9 cellular contexts compared by ENCODE assay signal in the genomic region with DNA sequence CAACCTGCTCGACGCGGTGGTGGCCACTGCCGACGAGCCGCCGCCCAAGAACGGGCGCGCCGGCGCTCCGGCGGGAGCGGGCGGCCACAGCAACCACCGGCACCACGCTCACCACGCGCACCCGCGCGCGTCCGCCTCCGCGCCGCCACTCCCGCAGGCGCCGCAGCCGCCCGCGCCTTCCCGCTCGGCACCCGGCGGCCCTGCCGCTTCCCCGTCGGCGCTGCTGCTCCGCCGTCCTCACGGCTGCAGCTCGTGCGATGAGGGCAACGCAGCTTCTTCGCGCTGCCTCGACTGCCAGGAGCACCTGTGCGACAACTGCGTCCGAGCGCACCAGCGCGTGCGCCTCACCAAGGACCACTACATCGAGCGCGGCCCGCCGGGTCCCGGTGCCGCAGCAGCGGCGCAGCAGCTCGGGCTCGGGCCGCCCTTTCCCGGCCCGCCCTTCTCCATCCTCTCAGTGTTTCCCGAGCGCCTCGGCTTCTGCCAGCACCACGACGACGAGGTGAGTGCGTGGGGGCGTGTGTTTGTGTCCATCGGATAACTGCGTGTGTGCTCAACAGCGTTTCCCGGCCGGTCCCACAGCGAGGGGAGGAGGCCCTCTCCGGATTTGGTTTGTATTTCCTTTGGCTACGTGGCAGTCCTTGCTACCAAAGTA. TPM values are rescaled to one million over a fixed set of nuclear protein-coding genes. Genes with fewer than 3 reads are reported as not detected.
A peak's percentile ranks its signal among the peaks of the same experiment; 100 is the strongest.
DNase-seq lines count a peak whose midpoint lies in the region; ATAC-seq lines count a peak whose summit lies in the region.
"Had no signal": no experiment of that assay in that cellular context is flagged by ENCODE, and none has a peak within 500 bp of the region (broad histone marks: within the 10 kb centered on the region; RNA-seq: fewer than 3 reads in every experiment).

No MANE protein-coding gene starts in this region.

- H3K4me1 Mint-ChIP-seq in CD4-positive, CD25-positive, alpha-beta regulatory T cell: peaks cover 0 to 21% (median 5%) of the 10 kb centered on the region in 4 donors
- H3K4me1 Mint-ChIP-seq in central memory CD8-positive, alpha-beta T cell: no peaks in the 10 kb centered on the region
- peaks cover 4 to 6% of the 10 kb centered on the region in 2 donors for H3K4me1 Mint-ChIP-seq in natural killer cell treated with Interleukin-12 subunit alpha and Interleukin-12 subunit beta and Interleukin-15 and Interleukin-18, amount 100 ng/mL, for 72 hours (ENCODE audit: low read depth in 2 of 2)

- no peak overlapping the region for H3K27ac Mint-ChIP-seq in CD4-positive, CD25-positive, alpha-beta regulatory T cell
- no peak overlapping the region for H3K27ac Mint-ChIP-seq in central memory CD8-positive, alpha-beta T cell (ENCODE audit: low read depth)
- no peak overlapping the region for H3K27ac Mint-ChIP-seq in natural killer cell treated with Interleukin-12 subunit alpha and Interleukin-12 subunit beta and Interleukin-15 and Interleukin-18, amount 100 ng/mL, for 72 hours

- no peak for ATAC-seq in CD4-positive, CD25-positive, alpha-beta regulatory T cell (ENCODE audit: low read depth in 2 of 2)
- no peak for ATAC-seq in central memory CD8-positive, alpha-beta T cell (replicated peaks; ENCODE audit: extremely low read depth, poor library complexity, severe bottlenecking)
- ATAC-seq in natural killer cell treated with Interleukin-12 subunit alpha and Interleukin-12 subunit beta and Interleukin-15 and Interleukin-18, amount 100 ng/mL, for 72 hours: no peak
- no peak for ATAC-seq in GM18520 (IDR thresholded peaks at IDR 0.05; ENCODE audit: unreplicated experiment)

- H3K27me3 Mint-ChIP-seq in CD4-positive, CD25-positive, alpha-beta regulatory T cell: peaks cover 68% of the 10 kb centered on the region
- peaks cover 43% of the 10 kb centered on the region for H3K27me3 Mint-ChIP-seq in central memory CD8-positive, alpha-beta T cell
- peaks cover 31 to 52% of the 10 kb centered on the region in 2 donors for H3K27me3 Mint-ChIP-seq in natural killer cell treated with Interleukin-12 subunit alpha and Interleukin-12 subunit beta and Interleukin-15 and Interleukin-18, amount 100 ng/mL, for 72 hours

- H3K36me3 ChIP-seq in CD4-positive, CD25-positive, alpha-beta regulatory T cell (ENCODE audit: control insufficient read depth, insufficient read depth, low read length): no peaks in the 10 kb centered on the region
- H3K36me3 ChIP-seq in HAP-1 (replicated peaks): peaks cover 26% of the 10 kb centered on the region
- H3K36me3 ChIP-seq: ascending aorta had no signal

- peaks cover 20% of the 10 kb centered on the region for H3K4me1 ChIP-seq in CD4-positive, CD25-positive, alpha-beta regulatory T cell (ENCODE audit: control insufficient read depth, insufficient read depth, low read length, poor library complexity, severe bottlenecking)
- peaks cover 52% of the 10 kb centered on the region for H3K4me1 ChIP-seq in HAP-1

- DNase-seq in CD4-positive, CD25-positive, alpha-beta regulatory T cell: peak in 1 of 3 donors; percentile 6
- DNase-seq in HAP-1 (ENCODE audit: low spot score in 2 of 2): peak in 1 of 2 experiments; percentile 57
- DNase-seq in central memory CD8-positive, alpha-beta T cell (ENCODE audit: low spot score in 2 of 2): no peak
- no peak for DNase-seq in natural killer cell treated with Interleukin-12 subunit alpha and Interleukin-12 subunit beta and Interleukin-15 and Interleukin-18, amount 100 ng/mL, for 72 hours (ENCODE audit: low spot score)
- no peak for DNase-seq in KG1 (lab: John Stamatoyannopoulos, UW)
- DNase-seq in pons (ENCODE audit: low spot score): no peak
- no peak for DNase-seq in RPMI8226

- H3K27me3 ChIP-seq in CD4-positive, CD25-positive, alpha-beta regulatory T cell (ENCODE audit: control insufficient read depth, insufficient read depth, low read length): peaks cover 22% of the 10 kb centered on the region
- no peaks in the 10 kb centered on the region for H3K27me3 ChIP-seq in HAP-1 (ENCODE audit: low read depth)

- H3K9me3 Mint-ChIP-seq in CD4-positive, CD25-positive, alpha-beta regulatory T cell: no peaks in the 10 kb centered on the region
- no peaks in the 10 kb centered on the region for H3K9me3 Mint-ChIP-seq in central memory CD8-positive, alpha-beta T cell
- H3K9me3 Mint-ChIP-seq in natural killer cell treated with Interleukin-12 subunit alpha and Interleukin-12 subunit beta and Interleukin-15 and Interleukin-18, amount 100 ng/mL, for 72 hours: no peaks in the 10 kb centered on the region

- peak overlapping the region; percentile 67 to 79 (median 74) for H3K4me3 Mint-ChIP-seq in CD4-positive, CD25-positive, alpha-beta regulatory T cell
- peak overlapping the region; percentile 55 for H3K4me3 Mint-ChIP-seq in central memory CD8-positive, alpha-beta T cell
- peak overlapping the region; percentile 25 for H3K4me3 Mint-ChIP-seq in natural killer cell treated with Interleukin-12 subunit alpha and Interleukin-12 subunit beta and Interleukin-15 and Interleukin-18, amount 100 ng/mL, for 72 hours

- H3K9me3 ChIP-seq in CD4-positive, CD25-positive, alpha-beta regulatory T cell (ENCODE audit: control insufficient read depth in 2 of 2, low read length in 2 of 2): no peaks in the 10 kb centered on the region
- H3K9me3 ChIP-seq in HAP-1: no peaks in the 10 kb centered on the region; the same call in 1 of the 2 replicates
- H3K9me3 ChIP-seq: ascending aorta had no signal

- no peaks in the 10 kb centered on the region for H3K36me3 Mint-ChIP-seq in CD4-positive, CD25-positive, alpha-beta regulatory T cell
- H3K36me3 Mint-ChIP-seq in central memory CD8-positive, alpha-beta T cell (ENCODE audit: insufficient read depth): no peaks in the 10 kb centered on the region
- no peaks in the 10 kb centered on the region for H3K36me3 Mint-ChIP-seq in natural killer cell treated with Interleukin-12 subunit alpha and Interleukin-12 subunit beta and Interleukin-15 and Interleukin-18, amount 100 ng/mL, for 72 hours

- H3K4me3 ChIP-seq in CD4-positive, CD25-positive, alpha-beta regulatory T cell (ENCODE audit: low read depth, low read length): no peak overlapping the region
- peak overlapping the region; percentile 66 for H3K4me3 ChIP-seq in HAP-1

- no peak overlapping the region for H3K27ac ChIP-seq in CD4-positive, CD25-positive, alpha-beta regulatory T cell (ENCODE audit: insufficient read depth, low read length, poor library complexity, severe bottlenecking)
- H3K27ac ChIP-seq: ascending aorta had no signal

- in situ Hi-C loops in HAP-1 (cut with MboI; ENCODE audit: low sequenced_read_pairs): no loop called here

RNA-seq across cellular contexts. Expression of a gene that starts 0.8 kb away (rescaled TPM):
- total RNA-seq in CD4-positive, CD25-positive, alpha-beta regulatory T cell: 0.47 TPM
- polyA plus RNA-seq in CD4-positive, CD25-positive, alpha-beta regulatory T cell: under 1 TPM; 0.03 to 0.14 (median 0.06) TPM
- not detected for total RNA-seq in natural killer cell treated with Interleukin-12 subunit alpha and Interleukin-12 subunit beta and Interleukin-15 and Interleukin-18, amount 100 ng/mL, for 72 hours
- total RNA-seq: ascending aorta had no signal
